ENCODE assay signal across 1 cellular context in the genomic region with DNA sequence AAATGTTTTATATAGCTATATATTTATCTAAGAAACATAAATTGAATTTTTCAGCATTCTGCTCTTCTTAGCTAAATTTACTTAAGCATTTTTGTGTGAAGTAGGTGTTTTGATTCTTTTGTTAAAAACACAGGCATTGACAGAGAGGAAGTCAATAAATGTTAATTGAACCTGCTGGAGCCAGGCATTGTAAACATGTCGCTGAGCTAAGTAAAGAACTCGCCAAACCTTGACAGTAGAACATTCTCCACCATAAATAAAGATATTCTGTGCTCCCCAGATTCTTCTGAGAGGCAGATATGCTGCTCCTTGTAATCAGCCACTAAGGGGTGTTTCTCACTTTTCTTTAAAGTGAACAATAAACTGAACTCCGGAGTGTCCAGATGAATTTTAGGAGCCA.
TF ChIP-seq lines count a peak whose summit lies in the region.

No MANE protein-coding gene starts in this region.

TF ChIP-seq in GM23338, 12 proteins besides CTCF, POLR2A, EP300 and RAD21 (continued from another document):
- no peak for TF ChIP-seq ZNF114 (CRISPR knock-in tag; IDR thresholded peaks at IDR 0.05)
- no peak for TF ChIP-seq NANOG (IDR thresholded peaks at IDR 0.05; ENCODE audit: borderline replicate concordance)
- TF ChIP-seq, protein P1, sequence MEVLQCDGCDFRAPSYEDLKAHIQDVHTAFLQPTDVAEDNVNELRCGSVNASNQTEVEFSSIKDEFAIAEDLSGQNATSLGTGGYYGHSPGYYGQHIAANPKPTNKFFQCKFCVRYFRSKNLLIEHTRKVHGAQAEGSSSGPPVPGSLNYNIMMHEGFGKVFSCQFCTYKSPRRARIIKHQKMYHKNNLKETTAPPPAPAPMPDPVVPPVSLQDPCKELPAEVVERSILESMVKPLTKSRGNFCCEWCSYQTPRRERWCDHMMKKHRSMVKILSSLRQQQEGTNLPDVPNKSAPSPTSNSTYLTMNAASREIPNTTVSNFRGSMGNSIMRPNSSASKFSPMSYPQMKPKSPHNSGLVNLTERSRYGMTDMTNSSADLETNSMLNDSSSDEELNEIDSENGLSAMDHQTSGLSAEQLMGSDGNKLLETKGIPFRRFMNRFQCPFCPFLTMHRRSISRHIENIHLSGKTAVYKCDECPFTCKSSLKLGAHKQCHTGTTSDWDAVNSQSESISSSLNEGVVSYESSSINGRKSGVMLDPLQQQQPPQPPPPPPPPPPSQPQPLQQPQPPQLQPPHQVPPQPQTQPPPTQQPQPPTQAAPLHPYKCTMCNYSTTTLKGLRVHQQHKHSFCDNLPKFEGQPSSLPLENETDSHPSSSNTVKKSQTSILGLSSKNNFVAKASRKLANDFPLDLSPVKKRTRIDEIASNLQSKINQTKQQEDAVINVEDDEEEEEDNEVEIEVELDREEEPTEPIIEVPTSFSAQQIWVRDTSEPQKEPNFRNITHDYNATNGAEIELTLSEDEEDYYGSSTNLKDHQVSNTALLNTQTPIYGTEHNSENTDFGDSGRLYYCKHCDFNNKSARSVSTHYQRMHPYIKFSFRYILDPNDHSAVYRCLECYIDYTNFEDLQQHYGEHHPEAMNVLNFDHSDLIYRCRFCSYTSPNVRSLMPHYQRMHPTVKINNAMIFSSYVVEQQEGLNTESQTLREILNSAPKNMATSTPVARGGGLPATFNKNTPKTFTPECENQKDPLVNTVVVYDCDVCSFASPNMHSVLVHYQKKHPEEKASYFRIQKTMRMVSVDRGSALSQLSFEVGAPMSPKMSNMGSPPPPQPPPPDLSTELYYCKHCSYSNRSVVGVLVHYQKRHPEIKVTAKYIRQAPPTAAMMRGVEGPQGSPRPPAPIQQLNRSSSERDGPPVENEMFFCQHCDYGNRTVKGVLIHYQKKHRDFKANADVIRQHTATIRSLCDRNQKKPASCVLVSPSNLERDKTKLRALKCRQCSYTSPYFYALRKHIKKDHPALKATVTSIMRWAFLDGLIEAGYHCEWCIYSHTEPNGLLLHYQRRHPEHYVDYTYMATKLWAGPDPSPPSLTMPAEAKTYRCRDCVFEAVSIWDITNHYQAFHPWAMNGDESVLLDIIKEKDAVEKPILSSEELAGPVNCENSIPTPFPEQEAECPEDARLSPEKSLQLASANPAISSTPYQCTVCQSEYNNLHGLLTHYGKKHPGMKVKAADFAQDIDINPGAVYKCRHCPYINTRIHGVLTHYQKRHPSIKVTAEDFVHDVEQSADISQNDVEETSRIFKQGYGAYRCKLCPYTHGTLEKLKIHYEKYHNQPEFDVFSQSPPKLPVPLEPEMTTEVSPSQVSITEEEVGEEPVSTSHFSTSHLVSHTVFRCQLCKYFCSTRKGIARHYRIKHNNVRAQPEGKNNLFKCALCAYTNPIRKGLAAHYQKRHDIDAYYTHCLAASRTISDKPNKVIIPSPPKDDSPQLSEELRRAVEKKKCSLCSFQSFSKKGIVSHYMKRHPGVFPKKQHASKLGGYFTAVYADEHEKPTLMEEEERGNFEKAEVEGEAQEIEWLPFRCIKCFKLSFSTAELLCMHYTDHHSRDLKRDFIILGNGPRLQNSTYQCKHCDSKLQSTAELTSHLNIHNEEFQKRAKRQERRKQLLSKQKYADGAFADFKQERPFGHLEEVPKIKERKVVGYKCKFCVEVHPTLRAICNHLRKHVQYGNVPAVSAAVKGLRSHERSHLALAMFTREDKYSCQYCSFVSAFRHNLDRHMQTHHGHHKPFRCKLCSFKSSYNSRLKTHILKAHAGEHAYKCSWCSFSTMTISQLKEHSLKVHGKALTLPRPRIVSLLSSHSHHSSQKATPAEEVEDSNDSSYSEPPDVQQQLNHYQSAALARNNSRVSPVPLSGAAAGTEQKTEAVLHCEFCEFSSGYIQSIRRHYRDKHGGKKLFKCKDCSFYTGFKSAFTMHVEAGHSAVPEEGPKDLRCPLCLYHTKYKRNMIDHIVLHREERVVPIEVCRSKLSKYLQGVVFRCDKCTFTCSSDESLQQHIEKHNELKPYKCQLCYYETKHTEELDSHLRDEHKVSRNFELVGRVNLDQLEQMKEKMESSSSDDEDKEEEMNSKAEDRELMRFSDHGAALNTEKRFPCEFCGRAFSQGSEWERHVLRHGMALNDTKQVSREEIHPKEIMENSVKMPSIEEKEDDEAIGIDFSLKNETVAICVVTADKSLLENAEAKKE (CRISPR knock-in tag; IDR thresholded peaks at IDR 0.05): no peak
- TF ChIP-seq JUNB (IDR thresholded peaks at IDR 0.05; ENCODE audit: unreplicated experiment): no peak
- TF ChIP-seq, protein P2, sequence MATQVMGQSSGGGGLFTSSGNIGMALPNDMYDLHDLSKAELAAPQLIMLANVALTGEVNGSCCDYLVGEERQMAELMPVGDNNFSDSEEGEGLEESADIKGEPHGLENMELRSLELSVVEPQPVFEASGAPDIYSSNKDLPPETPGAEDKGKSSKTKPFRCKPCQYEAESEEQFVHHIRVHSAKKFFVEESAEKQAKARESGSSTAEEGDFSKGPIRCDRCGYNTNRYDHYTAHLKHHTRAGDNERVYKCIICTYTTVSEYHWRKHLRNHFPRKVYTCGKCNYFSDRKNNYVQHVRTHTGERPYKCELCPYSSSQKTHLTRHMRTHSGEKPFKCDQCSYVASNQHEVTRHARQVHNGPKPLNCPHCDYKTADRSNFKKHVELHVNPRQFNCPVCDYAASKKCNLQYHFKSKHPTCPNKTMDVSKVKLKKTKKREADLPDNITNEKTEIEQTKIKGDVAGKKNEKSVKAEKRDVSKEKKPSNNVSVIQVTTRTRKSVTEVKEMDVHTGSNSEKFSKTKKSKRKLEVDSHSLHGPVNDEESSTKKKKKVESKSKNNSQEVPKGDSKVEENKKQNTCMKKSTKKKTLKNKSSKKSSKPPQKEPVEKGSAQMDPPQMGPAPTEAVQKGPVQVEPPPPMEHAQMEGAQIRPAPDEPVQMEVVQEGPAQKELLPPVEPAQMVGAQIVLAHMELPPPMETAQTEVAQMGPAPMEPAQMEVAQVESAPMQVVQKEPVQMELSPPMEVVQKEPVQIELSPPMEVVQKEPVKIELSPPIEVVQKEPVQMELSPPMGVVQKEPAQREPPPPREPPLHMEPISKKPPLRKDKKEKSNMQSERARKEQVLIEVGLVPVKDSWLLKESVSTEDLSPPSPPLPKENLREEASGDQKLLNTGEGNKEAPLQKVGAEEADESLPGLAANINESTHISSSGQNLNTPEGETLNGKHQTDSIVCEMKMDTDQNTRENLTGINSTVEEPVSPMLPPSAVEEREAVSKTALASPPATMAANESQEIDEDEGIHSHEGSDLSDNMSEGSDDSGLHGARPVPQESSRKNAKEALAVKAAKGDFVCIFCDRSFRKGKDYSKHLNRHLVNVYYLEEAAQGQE (IDR thresholded peaks at IDR 0.05; ENCODE audit: unreplicated experiment): no peak
- TF ChIP-seq POLR2AphosphoS5 (IDR thresholded peaks at IDR 0.05; ENCODE audit: low read depth): no peak
- TF ChIP-seq ZNF331 (CRISPR knock-in tag; IDR thresholded peaks at IDR 0.05; ENCODE audit: low read depth): no peak
TF ChIP-seq in GM23338: peak in this region for 0.
